ENCODE assay signal across 8 cellular contexts in genomic region chr5:17189381-17190036, GRCh38. TPM values are rescaled to one million over a fixed set of nuclear protein-coding genes. Genes with fewer than 3 reads are reported as not detected.
DNase-seq lines count a peak whose midpoint lies in the region; ATAC-seq lines count a peak whose summit lies in the region.

No MANE protein-coding gene starts in this region.

- DNase-seq in D341Med (ENCODE audit: low spot score) (peak; percentile 64), LHCN-M2 (ENCODE audit: low read depth) (peak; percentile 77), RKO (ENCODE audit: low spot score) (peak; percentile 81), globus pallidus (ENCODE audit: low spot score) (peak; percentile 49), posterior vena cava (ENCODE audit: low spot score) (peak; percentile 85), AG08396 (ENCODE audit: low spot score) (no peak)
- peak; percentile 8 for DNase-seq in activated T-helper 1 cell treated with anti-CD3 and anti-CD28 coated beads, Interleukin-2, amount 50 U/mL, for 16 hours (ENCODE audit: low read depth in 1 of 2, low spot score in 1 of 2)

- ATAC-seq in GM21423 (IDR thresholded peaks at IDR 0.05; ENCODE audit: unreplicated experiment): peak; percentile 68

- intact Hi-C loops in posterior vena cava (cut with DNase I): loop anchor here (5.0 kb wide), 2 partner anchors 397 to 402 kb away; no protein-coding TSS in a partner anchor

RNA-seq across cellular contexts. Expression of gene BASP1, which starts 27.9 kb away (rescaled TPM):
- total RNA-seq in LHCN-M2 (2014; rRNA removed) (155 and 164 TPM in 2 replicates), posterior vena cava (10 to 100 TPM; 25.2 to 31.4 TPM)
- 102 TPM for polyA plus RNA-seq in LHCN-M2 (2012)
